10 cellular contexts compared by ENCODE assay signal in the genomic region with DNA sequence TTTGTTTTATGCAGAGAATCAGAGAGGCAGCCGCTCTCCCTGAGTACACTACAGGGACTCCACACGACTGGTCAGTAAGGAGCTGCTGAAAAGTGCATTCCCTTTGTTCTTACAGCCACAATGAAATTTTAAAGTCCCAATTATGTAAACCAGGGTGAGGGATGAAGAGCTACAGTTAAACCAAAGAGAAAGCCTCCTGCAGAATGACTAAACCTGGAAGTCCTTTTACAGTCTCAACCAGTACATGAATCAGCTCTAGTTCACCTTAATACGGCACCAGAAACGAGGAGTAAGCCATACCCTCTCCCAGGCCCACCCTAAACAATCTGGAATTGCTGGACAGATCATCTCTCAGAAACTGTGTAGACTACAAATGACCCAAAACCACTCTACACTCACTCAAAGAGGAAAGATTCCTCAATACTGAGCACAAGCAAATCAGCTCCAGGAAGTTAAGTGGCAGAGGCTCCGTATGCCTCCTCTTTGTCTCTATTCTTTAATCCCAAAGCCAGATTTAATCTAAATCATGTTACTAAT.
A peak's percentile ranks its signal among the peaks of the same experiment; 100 is the strongest.
DNase-seq lines count a peak whose midpoint lies in the region; ATAC-seq, FAIRE-seq and TF ChIP-seq lines count a peak whose summit lies in the region.
"Had no signal": no experiment of that assay in that cellular context is flagged by ENCODE, and none has a peak within 500 bp of the region (broad histone marks: within the 10 kb centered on the region; RNA-seq: fewer than 3 reads in every experiment).

No MANE protein-coding gene starts in this region.

- H3K27ac Mint-ChIP-seq in astrocyte (ENCODE audit: unreplicated experiment): peak overlapping the region; percentile 88
- H3K27ac Mint-ChIP-seq: B cell, naive B cell had no signal

- peak; percentile 44 for ATAC-seq in left colon

- no peak for TF ChIP-seq CTCF in astrocyte (IDR thresholded peaks at IDR 0.05; ENCODE audit: insufficient read depth, low read depth, low read length)
- no peak for TF ChIP-seq CTCF in testis (IDR thresholded peaks at IDR 0.05)

- no peak overlapping the region for H2AFZ ChIP-seq in astrocyte (ENCODE audit: low read depth, low read length)

- H3K9me3 Mint-ChIP-seq in astrocyte (ENCODE audit: unreplicated experiment): no peaks in the 10 kb centered on the region
- H3K9me3 Mint-ChIP-seq: naive B cell had no signal

- H3K36me3 ChIP-seq in astrocyte (ENCODE audit: insufficient read depth, low read length) (no peaks in the 10 kb centered on the region), testis (ENCODE audit: low read depth, missing control alignments) (no peaks in the 10 kb centered on the region)

- no peaks in the 10 kb centered on the region for H3K27me3 ChIP-seq in astrocyte (ENCODE audit: insufficient read depth, low read length)
- no peaks in the 10 kb centered on the region for H3K27me3 ChIP-seq in testis

- peaks cover 39% of the 10 kb centered on the region for H4K20me1 ChIP-seq in astrocyte (ENCODE audit: insufficient read depth, low read length)

- no peaks in the 10 kb centered on the region for H3K27me3 Mint-ChIP-seq in astrocyte (ENCODE audit: low read depth, unreplicated experiment)

- peak; percentile 34 for DNase-seq in NCI-H2029 treated with DMSO at 0.1 percent for 48 hours (lab: John Stamatoyannopoulos, UW)
- DNase-seq in NCI-H2029 (lab: John Stamatoyannopoulos, UW): no peak
- DNase-seq in astrocyte (ENCODE audit: low read depth): peak; percentile 68
- DNase-seq in left colon: no peak
- no peak for DNase-seq in testis
- DNase-seq in DMS153 treated with DMSO at 0.1 percent for 48 hours (lab: John Stamatoyannopoulos, UW; ENCODE audit: unreplicated experiment): no peak
- DNase-seq in Kasumi-1 (lab: John Stamatoyannopoulos, UW): no peak
- DNase-seq in NCI-H2196 treated with DMSO at 0.1 percent for 48 hours (lab: John Stamatoyannopoulos, UW; ENCODE audit: unreplicated experiment): no peak
- DNase-seq: naive B cell had no signal

- peak overlapping the region; percentile 84 for H3K4me3 Mint-ChIP-seq in astrocyte (ENCODE audit: unreplicated experiment)
- H3K4me3 Mint-ChIP-seq: B cell had no signal

- FAIRE-seq in astrocyte (lab: Jason Lieb, UNC): peak; percentile 71

- H3K27ac ChIP-seq in astrocyte (ENCODE audit: low read depth, low read length) (peak overlapping the region; percentile 61), testis (peak overlapping the region; percentile 70 to 74)

- H3K36me3 Mint-ChIP-seq in astrocyte (ENCODE audit: low read depth, unreplicated experiment): no peaks in the 10 kb centered on the region
- H3K36me3 Mint-ChIP-seq: naive B cell had no signal

- whole genome bisulfite sequencing in testis, 2 donors: 31 to 38% methylated on average over 5 of the region's 5 CpGs

- peak overlapping the region; percentile 66 for H3K9ac ChIP-seq in astrocyte (ENCODE audit: low read length)

- H3K4me3 ChIP-seq in astrocyte (ENCODE audit: insufficient read depth, low read depth, low read length): peak overlapping the region; percentile 58
- no peak overlapping the region for H3K4me3 ChIP-seq in testis

- no peaks in the 10 kb centered on the region for H3K9me3 ChIP-seq in astrocyte (ENCODE audit: insufficient read depth, low read depth, low read length)
- no peaks in the 10 kb centered on the region for H3K9me3 ChIP-seq in testis

- H3K79me2 ChIP-seq in astrocyte (ENCODE audit: insufficient read depth, low read length): peaks cover 92% of the 10 kb centered on the region

- H3K4me1 ChIP-seq in astrocyte (ENCODE audit: insufficient read depth, low read length) (peaks cover 34% of the 10 kb centered on the region), testis (peaks cover 33% of the 10 kb centered on the region)

- TF ChIP-seq POLR2A in testis (IDR thresholded peaks at IDR 0.05): no peak

- intact Hi-C loops in left colon (cut with DNase I, micrococcal nuclease) (loop anchor here in 1 of 2 donors (5.0 kb wide), 1 partner anchor 288 kb away; no protein-coding TSS in a partner anchor), testis (cut with DNase I; ENCODE audit: low total_unique reads) (loop anchor here (10.0 kb wide), 1 partner anchor 291 kb away; no protein-coding TSS in a partner anchor)

- H3K4me2 ChIP-seq in astrocyte (ENCODE audit: low read length): peak overlapping the region; percentile 91

- H3K4me1 Mint-ChIP-seq in astrocyte (ENCODE audit: low read depth, unreplicated experiment): peaks cover 29% of the 10 kb centered on the region

Comparison
In these comparisons a context has a peak if more than half of its experiments do, and no peak if none do; other contexts are left out.
1. DNase-seq: peak in NCI-H2029 treated with DMSO at 0.1 percent for 48 hours (single experiment) and astrocyte (single experiment); none in NCI-H2029 (single experiment), left colon (0 of 2), testis (single experiment), DMS153 treated with DMSO at 0.1 percent for 48 hours (single experiment), Kasumi-1 (0 of 2) and NCI-H2196 treated with DMSO at 0.1 percent for 48 hours (single experiment).